8 cellular contexts compared by ENCODE assay signal in genomic region chr21:38806942-38807284, GRCh38. TPM values are rescaled to one million over a fixed set of nuclear protein-coding genes. Genes with fewer than 3 reads are reported as not detected.
A peak's percentile ranks its signal among the peaks of the same experiment; 100 is the strongest.
DNase-seq lines count a peak whose midpoint lies in the region; ATAC-seq, FAIRE-seq and TF ChIP-seq lines count a peak whose summit lies in the region.

No MANE protein-coding gene starts in this region.

- TF ChIP-seq RAD21 in H1 (IDR thresholded peaks at IDR 0.05 in 1 of 2, conservative IDR thresholded peaks at IDR 0.05 in 1 of 2; ENCODE audit: low read depth in 2 of 2, low read length in 2 of 2): no peak

- H2AK5ac ChIP-seq in H1 (ENCODE audit: low read depth, low read length): no peak overlapping the region

- POLR2A ChIA-PET in RWPE1 (lab: Yijun Ruan, JAX; ENCODE audit: low non-redundant PET) (interaction anchor here (1.2 kb wide), 1 partner anchor 183 kb away, joined by 3 read pairs; no protein-coding TSS in a partner anchor), H1 (lab: Charles Lee; ENCODE audit: partially characterized antibody) (interaction anchor here (0.6 to 1.2 kb wide), 3 partner anchors 11 to 257 kb away, joined by 3 to 6 read pairs (median 4); no protein-coding TSS in a partner anchor)

- no peak overlapping the region for H2BK12ac ChIP-seq in H1 (ENCODE audit: low read depth, low read length)

- H3K27ac ChIP-seq in RWPE1: peak overlapping the region; percentile 94
- H3K27ac ChIP-seq in H1 (ENCODE audit: low read depth, low read length): no peak overlapping the region
- no peak overlapping the region for H3K27ac ChIP-seq in neural progenitor cell

- H3K4me2 ChIP-seq in H1 (ENCODE audit: insufficient read depth in 1 of 2, low read depth in 2 of 2, low read length in 2 of 2) (peak overlapping the region; percentile 48 to 68), neural progenitor cell (peak overlapping the region; percentile 92)

- 6% methylated on average over 9 of the region's 9 CpGs; no CpG with 5 or more reads in 1 of the 2 experiments for WGBS in H1 (ENCODE audit: extremely low coverage in 1 of 2, insufficient coverage in 1 of 2, insufficient read length in 1 of 2, insufficient replicate concordance in 2 of 2, low coverage in 1 of 2, low lambda C conversion rate in 2 of 2, missing lambda C conversion rate in 1 of 2), 2 experiments

- peak overlapping the region in 2 of 4 experiments; percentile 38 to 56; a peak in 2 of 7 replicates for H3K9ac ChIP-seq in H1 (replicated peaks in 1 of 4; ENCODE audit: extremely low read depth in 1 of 4, low read depth in 3 of 4, low read length in 3 of 4)
- peak overlapping the region; percentile 20 for H3K9ac ChIP-seq in neural progenitor cell

- H3K14ac ChIP-seq in H1 (ENCODE audit: insufficient read length): no peak overlapping the region

- H3K79me1 ChIP-seq in H1 (ENCODE audit: low read depth, low read length): no peaks in the 10 kb centered on the region

- peaks cover 30% of the 10 kb centered on the region for H3F3A ChIP-seq in neural progenitor cell (ENCODE audit: low read depth)

- H3K4ac ChIP-seq in H1 (replicated peaks; ENCODE audit: insufficient read length, low read depth, low read length): peak overlapping the region; percentile 8

- H2BK120ac ChIP-seq in H1 (replicated peaks; ENCODE audit: low read depth, low read length): no peak overlapping the region

- FAIRE-seq in H1 (lab: Jason Lieb, UNC): no peak

- H4K20me1 ChIP-seq in H1 (replicated peaks in 1 of 2; ENCODE audit: control insufficient read depth in 1 of 2, insufficient read depth in 2 of 2, low read length in 2 of 2): peaks cover 0 to 3% of the 10 kb centered on the region in 2 experiments
- H4K20me1 ChIP-seq in neural progenitor cell (ENCODE audit: low read depth): peaks cover 22% of the 10 kb centered on the region

- peaks cover 20% of the 10 kb centered on the region for H3K4me1 Mint-ChIP-seq in neural progenitor cell

- peaks cover 0 to 8% (median 5%) of the 10 kb centered on the region in 4 experiments; a peak in 4 of 7 replicates for H3K27me3 ChIP-seq in H1 (replicated peaks in 1 of 4; ENCODE audit: control insufficient read depth in 3 of 4, extremely low read depth in 1 of 4, insufficient read depth in 3 of 4, low read length in 3 of 4)
- H3K27me3 ChIP-seq in neural progenitor cell: peaks cover 9% of the 10 kb centered on the region

- H3K9me3 ChIP-seq in H1 (ENCODE audit: insufficient read depth in 2 of 2, low read depth in 1 of 2, low read length in 1 of 2) (no peaks in the 10 kb centered on the region), neural progenitor cell (ENCODE audit: low read depth) (no peaks in the 10 kb centered on the region)

- DNase-seq in NCI-H510A treated with DMSO at 0.1 percent for 48 hours (lab: John Stamatoyannopoulos, UW) (peak; percentile 50), NCI-H510A (lab: John Stamatoyannopoulos, UW) (no peak), RWPE1 (ENCODE audit: low spot score) (no peak), H1 (ENCODE audit: low read depth in 1 of 2, low spot score in 2 of 2) (no peak), neural progenitor cell (ENCODE audit: low spot score) (no peak), amniotic stem cell (lab: John Stamatoyannopoulos, UW) (no peak), 8988T (no peak)

- peak overlapping the region; percentile 65 to 91 (median 82); a peak in 7 of 8 replicates for H3K4me3 ChIP-seq in H1 (ENCODE audit: extremely low read depth in 1 of 4, insufficient read depth in 2 of 4, low read depth in 3 of 4, low read length in 4 of 4)
- peak overlapping the region; percentile 92 for H3K4me3 ChIP-seq in neural progenitor cell

- CTCF ChIA-PET in RWPE1 (lab: Yijun Ruan, JAX) (interaction anchor here (0.6 to 1.2 kb wide), 3 partner anchors 55 to 316 kb away, joined by 3 read pairs; no protein-coding TSS in a partner anchor), H1 (lab: Charles Lee; ENCODE audit: partially characterized antibody) (interaction anchor here (0.6 to 1.8 kb wide), 8 partner anchors 11 to 475 kb away, joined by 3 to 8 read pairs (median 4); no protein-coding TSS in a partner anchor)

- H3K79me2 ChIP-seq in H1 (ENCODE audit: control insufficient read depth in 1 of 2, insufficient read depth in 2 of 2, low read length in 2 of 2) (peaks cover 8 to 49% of the 10 kb centered on the region in 2 experiments; a peak in 3 of 4 replicates), neural progenitor cell (ENCODE audit: low read depth) (peaks cover 58% of the 10 kb centered on the region)

- TF ChIP-seq CTCF in RWPE1 (conservative IDR thresholded peaks at IDR 0.05; ENCODE audit: low read depth) (no peak), H1 (IDR thresholded peaks at IDR 0.05; ENCODE audit: control extremely low read depth in 1 of 3, insufficient read depth in 1 of 3, low read depth in 1 of 3, low read length in 3 of 3) (no peak), neural progenitor cell (IDR thresholded peaks at IDR 0.05) (no peak)

- no peak overlapping the region for H2BK5ac ChIP-seq in H1 (ENCODE audit: low read depth, low read length)

- peaks cover 6% of the 10 kb centered on the region for H3K27me3 Mint-ChIP-seq in neural progenitor cell (ENCODE audit: insufficient read depth, low read depth)

- H3K36me3 ChIP-seq in H1 (ENCODE audit: control insufficient read depth in 2 of 4, insufficient read depth in 4 of 4, low read length in 3 of 4): peaks cover 0 to 14% (median 2%) of the 10 kb centered on the region in 4 experiments; a peak in 2 of 8 replicates
- H3K36me3 ChIP-seq in neural progenitor cell: no peaks in the 10 kb centered on the region

- H3K23ac ChIP-seq in H1 (ENCODE audit: insufficient read length): no peak overlapping the region

- no peaks in the 10 kb centered on the region for H3K9me3 Mint-ChIP-seq in neural progenitor cell

- no peak overlapping the region for H4K91ac ChIP-seq in H1 (replicated peaks; ENCODE audit: insufficient read length, low read length)

- no peak overlapping the region for H4K8ac ChIP-seq in H1 (ENCODE audit: extremely low read depth, insufficient read depth, low read length)

- H3K56ac ChIP-seq in H1 (replicated peaks; ENCODE audit: insufficient read length, low read depth, low read length): no peak overlapping the region

- H2BK15ac ChIP-seq in H1 (ENCODE audit: low read length): no peak overlapping the region

- H2AFZ ChIP-seq in H1 (ENCODE audit: low read length) (no peak overlapping the region), neural progenitor cell (replicated peaks) (no peak overlapping the region)

- H2BK20ac ChIP-seq in H1 (ENCODE audit: low read length): no peak overlapping the region

- no peak for TF ChIP-seq EP300 in H1 (IDR thresholded peaks at IDR 0.05; ENCODE audit: borderline replicate concordance in 1 of 2, low read depth in 2 of 2, low read length in 2 of 2)

- H3K23me2 ChIP-seq in H1 (ENCODE audit: low read depth, low read length): peaks cover 4% of the 10 kb centered on the region; the same call in 1 of the 2 replicates

- ATAC-seq in GM19463 (IDR thresholded peaks at IDR 0.05; ENCODE audit: unreplicated experiment): no peak

- H3K4me1 ChIP-seq in H1 (replicated peaks in 1 of 4; ENCODE audit: control insufficient read depth in 3 of 4, insufficient read depth in 4 of 4, low read length in 3 of 4): peaks cover 16 to 33% (median 17%) of the 10 kb centered on the region in 4 experiments
- H3K4me1 ChIP-seq in neural progenitor cell: peaks cover 33% of the 10 kb centered on the region

- no peak for TF ChIP-seq POLR2A in H1 (IDR thresholded peaks at IDR 0.05; ENCODE audit: control extremely low read depth in 1 of 2, low read depth in 2 of 2, low read length in 2 of 2)

- H3K4me3 Mint-ChIP-seq in neural progenitor cell: peak overlapping the region; percentile 91

- peaks cover 10% of the 10 kb centered on the region for H3K36me3 Mint-ChIP-seq in neural progenitor cell

- no peak overlapping the region for H3K27ac Mint-ChIP-seq in neural progenitor cell

- no peak overlapping the region for H3K18ac ChIP-seq in H1 (ENCODE audit: extremely low read depth, low read length)

- no peak overlapping the region for H4K5ac ChIP-seq in H1 (ENCODE audit: insufficient read length, low read depth, low read length)

TF ChIP-seq in H1, 55 proteins besides CTCF, POLR2A, EP300 and RAD21:
- no peak for TF ChIP-seq CREB1 (IDR thresholded peaks at IDR 0.05)

RNA-seq across cellular contexts. Expression of gene ETS2, which starts 1.2 kb away (rescaled TPM):
- 42.2 and 45.1 TPM in 2 replicates for total RNA-seq in H1 (2021; fragmentation: NEBNext Ultra II Directional; extraction: Animal tissue kit (Norgen Biotek cat#: 25700))
- polyA plus RNA-seq in H1 (2011; rRNA removed): 10.4 and 11.0 TPM in 2 replicates
- 11.7 TPM for polyA plus RNA-seq in H1 (2011; cell fraction: cytosol; rRNA removed)
- 19.7 TPM for polyA plus RNA-seq in H1 (2011; cell fraction: nucleus; rRNA removed)
- polyA plus RNA-seq in H1 (2012, experiment 1 of 2): 18.4 to 22.7 TPM (median 21.9 TPM) in 4 replicates
- 12.8 TPM for polyA plus RNA-seq in H1 (2012, experiment 2 of 2)
- 22.6 TPM for polyA plus RNA-seq in H1 (2013, experiment 1 of 2)
- polyA plus RNA-seq in H1 (2013, experiment 2 of 2): 22.9 TPM
- 16.9 and 24.2 TPM in 2 replicates for polyA minus RNA-seq in H1 (2011; rRNA and poly(A)+ RNA removed)
- 17.0 TPM for polyA minus RNA-seq in H1 (2011; cell fraction: cytosol; rRNA and poly(A)+ RNA removed)
- polyA minus RNA-seq in H1 (2011; cell fraction: nucleus; rRNA and poly(A)+ RNA removed): 15.5 TPM
- total RNA-seq in neural progenitor cell (ENCODE audit: low replicate concordance): 18.8 and 22.4 TPM in 2 replicates
